25 cellular contexts compared by ENCODE assay signal in the genomic region with DNA sequence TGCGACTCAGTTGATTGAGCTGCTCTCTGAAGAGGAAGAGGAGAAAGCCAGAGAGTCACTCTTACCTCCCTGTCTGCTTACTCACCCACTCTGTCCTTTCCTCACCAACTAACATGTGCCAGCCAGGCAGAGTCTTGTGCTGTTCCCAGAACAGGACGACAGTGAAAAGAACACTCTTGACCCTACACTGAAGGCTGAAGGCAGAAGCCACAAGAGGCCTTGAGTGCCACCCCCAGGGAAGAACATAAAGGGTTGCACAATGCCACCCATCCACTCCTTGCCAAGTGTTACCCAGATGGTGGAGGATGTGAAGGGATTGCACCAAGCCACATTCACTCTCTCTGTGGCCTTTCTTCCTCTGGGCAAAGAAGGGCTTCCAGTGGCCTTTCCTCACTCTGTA. TPM values are rescaled to one million over a fixed set of nuclear protein-coding genes. Genes with fewer than 3 reads are reported as not detected.
"Had no signal": no experiment of that assay in that cellular context is flagged by ENCODE, and none has a peak within 500 bp of the region (broad histone marks: within the 10 kb centered on the region; RNA-seq: fewer than 3 reads in every experiment).

No MANE protein-coding gene starts in this region.

- H3K4me3 Mint-ChIP-seq: activated CD4-positive, alpha-beta T cell treated with anti-CD3 and anti-CD28 coated beads, Interleukin-2, amount 10 ng/mL, durations not matched to agents 7 days and 5 days; activated CD8-positive, alpha-beta T cell treated with anti-CD3 and anti-CD28 coated beads, Interleukin-2, amount 10 ng/mL, durations not matched to agents 7 days and 5 days; activated T-cell treated with anti-CD3 and anti-CD28 coated beads, Interleukin-2, amount 50 U/mL, for 24 hours; immature natural killer cell; natural killer cell treated with Interleukin-12 subunit alpha and Interleukin-12 subunit beta and Interleukin-15 and Interleukin-18, amount 100 ng/mL, for 72 hours; stimulated activated memory B cell treated with anti-CD40 and anti-IgM and Interleukin-4, amounts not matched to agents 10 μg/mL and 1 μg/mL and 100 μg/mL, for 72 hours had no signal

- H3K9me3 ChIP-seq: adrenal gland, esophagus muscularis mucosa, neutrophil, sigmoid colon, thyroid gland had no signal

- H3K4me1 Mint-ChIP-seq: activated CD4-positive, alpha-beta T cell treated with anti-CD3 and anti-CD28 coated beads, Interleukin-2, amount 10 ng/mL, durations not matched to agents 7 days and 5 days; immature natural killer cell; stimulated activated memory B cell treated with anti-CD40 and anti-IgM and Interleukin-4, amounts not matched to agents 10 μg/mL and 1 μg/mL and 100 μg/mL, for 72 hours had no signal

- H3K27me3 Mint-ChIP-seq: activated CD4-positive, alpha-beta T cell treated with anti-CD3 and anti-CD28 coated beads, Interleukin-2, amount 10 ng/mL, durations not matched to agents 7 days and 5 days; activated T-cell treated with anti-CD3 and anti-CD28 coated beads, Interleukin-2, amount 50 U/mL, for 24 hours; natural killer cell treated with Interleukin-12 subunit alpha and Interleukin-12 subunit beta and Interleukin-15 and Interleukin-18, amount 100 ng/mL, for 72 hours; stimulated activated memory B cell treated with anti-CD40 and anti-IgM and Interleukin-4, amounts not matched to agents 10 μg/mL and 1 μg/mL and 100 μg/mL, for 72 hours had no signal

- H3K9ac ChIP-seq: parathyroid adenoma had no signal

- H2AFZ ChIP-seq: parathyroid adenoma had no signal

- H3K27ac ChIP-seq: esophagus muscularis mucosa, neutrophil, parathyroid adenoma, sigmoid colon, spleen had no signal

- H3K79me2 ChIP-seq: parathyroid adenoma had no signal

- DNase-seq: activated CD4-positive, alpha-beta T cell treated with anti-CD3 and anti-CD28 coated beads, Interleukin-2, amount 10 ng/mL, durations not matched to agents 7 days and 5 days; activated CD8-positive, alpha-beta T cell treated with anti-CD3 and anti-CD28 coated beads, Interleukin-2, amount 10 ng/mL, durations not matched to agents 7 days and 5 days; activated effector memory CD4-positive, alpha-beta T cell treated with Interleukin-2 at 50 U/mL for 16 hours; activated naive CD4-positive, alpha-beta T cell treated with anti-CD3 and anti-CD28 coated beads, Interleukin-2, amount 50 U/mL, for 16 hours; activated T-cell treated with anti-CD3 and anti-CD28 coated beads, Interleukin-2, amount 50 U/mL, for 24 hours; cerebellar nuclear complex; effector memory CD4-positive, alpha-beta T cell; immature natural killer cell; sigmoid colon; spleen; stimulated activated CD4-positive, alpha-beta T cell treated with anti-CD3 and anti-CD28 coated beads, Interleukin-4, amount 100 ng/mL, for 4 hours; thyroid gland had no signal

- ATAC-seq: activated CD4-positive, CD25-positive, alpha-beta regulatory T cell treated with anti-CD3 and anti-CD28 coated beads, Interleukin-2, amount 50 U/mL, for 24 hours; activated CD8-positive, alpha-beta T cell treated with anti-CD3 and anti-CD28 coated beads, Interleukin-2, amount 10 ng/mL, durations not matched to agents 7 days and 5 days; stimulated activated memory B cell treated with anti-CD40 and anti-IgM and Interleukin-4, amounts not matched to agents 10 μg/mL and 1 μg/mL and 100 μg/mL, for 72 hours had no signal

- H3K27me3 ChIP-seq: adrenal gland, esophagus muscularis mucosa, neutrophil, sigmoid colon, spleen, thyroid gland had no signal

- H3K27ac Mint-ChIP-seq: activated CD4-positive, alpha-beta T cell treated with anti-CD3 and anti-CD28 coated beads, Interleukin-2, amount 10 ng/mL, durations not matched to agents 7 days and 5 days; activated CD8-positive, alpha-beta T cell treated with anti-CD3 and anti-CD28 coated beads, Interleukin-2, amount 10 ng/mL, durations not matched to agents 7 days and 5 days; activated T-cell treated with anti-CD3 and anti-CD28 coated beads, Interleukin-2, amount 50 U/mL, for 24 hours; natural killer cell treated with Interleukin-12 subunit alpha and Interleukin-12 subunit beta and Interleukin-15 and Interleukin-18, amount 100 ng/mL, for 72 hours; stimulated activated memory B cell treated with anti-CD40 and anti-IgM and Interleukin-4, amounts not matched to agents 10 μg/mL and 1 μg/mL and 100 μg/mL, for 72 hours had no signal

- FAIRE-seq: astrocyte, bronchial epithelial cell, endothelial cell of umbilical vein, urothelium cell line had no signal

- H3K4me3 ChIP-seq: adrenal gland, esophagus muscularis mucosa, sigmoid colon, spleen, thyroid gland had no signal

- H3K4me1 ChIP-seq: spleen had no signal

RNA-seq across cellular contexts. Expression of a gene that starts 33.2 kb away (rescaled TPM):
- total RNA-seq: activated CD4-positive, alpha-beta T cell treated with anti-CD3 and anti-CD28 coated beads, Interleukin-2, amount 10 ng/mL, durations not matched to agents 7 days and 5 days; activated CD8-positive, alpha-beta T cell treated with anti-CD3 and anti-CD28 coated beads, Interleukin-2, amount 10 ng/mL, durations not matched to agents 7 days and 5 days; adrenal gland; astrocyte; bronchial epithelial cell; endothelial cell of umbilical vein; esophagus muscularis mucosa; lower leg skin; mesenteric fat pad; natural killer cell treated with Interleukin-12 subunit alpha and Interleukin-12 subunit beta and Interleukin-15 and Interleukin-18, amount 100 ng/mL, for 72 hours; sigmoid colon; spleen; thyroid gland had no signal
- polyA plus RNA-seq: adrenal gland, endothelial cell of umbilical vein, immature natural killer cell, sigmoid colon, spleen had no signal
